ENCODE assay signal across 11 cellular contexts in genomic region chr6:30447237-30447636, GRCh38.
A peak's percentile ranks its signal among the peaks of the same experiment; 100 is the strongest.
DNase-seq lines count a peak whose midpoint lies in the region; ATAC-seq and TF ChIP-seq lines count a peak whose summit lies in the region.
"Had no signal": no experiment of that assay in that cellular context is flagged by ENCODE, and none has a peak within 500 bp of the region (broad histone marks: within the 10 kb centered on the region; RNA-seq: fewer than 3 reads in every experiment).

No MANE protein-coding gene starts in this region.

- TF ChIP-seq CTCF in MM.1S (IDR thresholded peaks at IDR 0.05; ENCODE audit: low read length): peak; percentile 18; the same call in 1 of the 2 replicates
- TF ChIP-seq CTCF in nephron (IDR thresholded peaks at IDR 0.05; ENCODE audit: unreplicated experiment in 3 of 3): peak; percentile 14 to 32 (median 22)

- peaks cover 5% of the 10 kb centered on the region for H3K9me3 Mint-ChIP-seq in nephron
- H3K9me3 Mint-ChIP-seq: T-cell had no signal

- no peak overlapping the region for H3K27ac Mint-ChIP-seq in nephron
- H3K27ac Mint-ChIP-seq: activated CD8-positive, alpha-beta T cell treated with anti-CD3 and anti-CD28 coated beads, Interleukin-2, amount 10 ng/mL, durations not matched to agents 7 days and 5 days; T-cell had no signal

- H3F3A ChIP-seq in MM.1S (ENCODE audit: insufficient read depth, low read length): peaks cover 12% of the 10 kb centered on the region

- no peak overlapping the region for H3K4me3 ChIP-seq in MM.1S (ENCODE audit: low read length)
- H3K4me3 ChIP-seq: adrenal gland had no signal

- no peak overlapping the region for H3K4me3 Mint-ChIP-seq in nephron
- H3K4me3 Mint-ChIP-seq: activated CD8-positive, alpha-beta T cell treated with anti-CD3 and anti-CD28 coated beads, Interleukin-2, amount 10 ng/mL, durations not matched to agents 7 days and 5 days; T-cell had no signal

- H3K9me2 ChIP-seq in MM.1S (replicated peaks; ENCODE audit: insufficient read depth, low read length): no peaks in the 10 kb centered on the region

- H3K9me3 ChIP-seq in MM.1S (replicated peaks; ENCODE audit: insufficient read depth, low read length): no peaks in the 10 kb centered on the region
- H3K9me3 ChIP-seq: adrenal gland had no signal

- H3K4me2 ChIP-seq in MM.1S (ENCODE audit: low read depth, low read length): no peak overlapping the region

- no peak overlapping the region for H3K9ac ChIP-seq in MM.1S (ENCODE audit: low read length)

- H4K20me1 ChIP-seq in MM.1S (ENCODE audit: insufficient read depth, low read length): peaks cover 15% of the 10 kb centered on the region; the same call in 1 of the 2 replicates

- no peak for ATAC-seq in GM21381 (IDR thresholded peaks at IDR 0.05; ENCODE audit: unreplicated experiment)
- ATAC-seq: activated CD8-positive, alpha-beta T cell treated with anti-CD3 and anti-CD28 coated beads, Interleukin-2, amount 10 ng/mL, durations not matched to agents 7 days and 5 days; T-cell had no signal

- no peaks in the 10 kb centered on the region for H3K4me1 Mint-ChIP-seq in nephron

- H3K27me3 ChIP-seq in MM.1S (replicated peaks; ENCODE audit: insufficient read depth, low read length): peaks cover 91% of the 10 kb centered on the region

- H3K36me3 ChIP-seq in MM.1S (replicated peaks; ENCODE audit: insufficient read depth, low read length): no peaks in the 10 kb centered on the region
- H3K36me3 ChIP-seq: adrenal gland had no signal

- H3K4me1 ChIP-seq in MM.1S (ENCODE audit: low read length): peaks cover 23% of the 10 kb centered on the region
- H3K4me1 ChIP-seq: adrenal gland had no signal

- H3K36me3 Mint-ChIP-seq in nephron (ENCODE audit: low read depth): no peaks in the 10 kb centered on the region
- H3K36me3 Mint-ChIP-seq: T-cell had no signal

- H3K27me3 Mint-ChIP-seq in nephron (ENCODE audit: low read depth): peaks cover 96% of the 10 kb centered on the region

- H3K79me2 ChIP-seq in MM.1S (ENCODE audit: low read length): no peaks in the 10 kb centered on the region

- H3K27ac ChIP-seq in MM.1S (ENCODE audit: low read length) (no peak overlapping the region), substantia nigra (ENCODE audit: low read depth, low read length, poor library complexity, severe bottlenecking) (no peak overlapping the region)
- H3K27ac ChIP-seq: adrenal gland had no signal

- DNase-seq in ELR (ENCODE audit: low read depth): peak; percentile 74
- DNase-seq in MM.1S: no peak
- DNase-seq in ecto neural progenitor cell (ENCODE audit: low spot score): peak; percentile 67
- DNase-seq in substantia nigra (lab: John Stamatoyannopoulos, UW): no peak
- no peak for DNase-seq in foreskin melanocyte
- no peak for DNase-seq in NCI-H1417 (lab: John Stamatoyannopoulos, UW)
- DNase-seq: activated CD8-positive, alpha-beta T cell treated with anti-CD3 and anti-CD28 coated beads, Interleukin-2, amount 10 ng/mL, durations not matched to agents 7 days and 5 days; adrenal gland; T-cell had no signal

- no peak overlapping the region for H2AFZ ChIP-seq in MM.1S (ENCODE audit: low read length)

Comparison
In these comparisons a context has a peak if more than half of its experiments do, and no peak if none do; other contexts are left out.
1. DNase-seq: peak in ELR (single experiment) and ecto neural progenitor cell (single experiment); none in MM.1S (single experiment), substantia nigra (0 of 49), foreskin melanocyte (single experiment) and NCI-H1417 (0 of 3).